Comparison of ENCODE assay signal across 9 cellular contexts in genomic region chr11:18243783-18244362, GRCh38. TPM values are rescaled to one million over a fixed set of nuclear protein-coding genes. Genes with fewer than 3 reads are reported as not detected.
DNase-seq lines count a peak whose midpoint lies in the region; ATAC-seq and TF ChIP-seq lines count a peak whose summit lies in the region.
"Had no signal": no experiment of that assay in that cellular context is flagged by ENCODE, and none has a peak within 500 bp of the region (broad histone marks: within the 10 kb centered on the region; RNA-seq: fewer than 3 reads in every experiment).

No MANE protein-coding gene starts in this region.

- H3K9ac ChIP-seq in endodermal cell (ENCODE audit: extremely low read depth, low read length, poor library complexity, severe bottlenecking), result no peak overlapping the region

- ATAC-seq in upper lobe of left lung (ENCODE audit: low FRiP score in 2 of 2) (peak in 1 of 2 donors; percentile 67), HG03521 (IDR thresholded peaks at IDR 0.05; ENCODE audit: unreplicated experiment) (no peak)

- DNase-seq in BE2C, result peak; percentile 52
- peak; percentile 61 for DNase-seq in GM20000 (ENCODE audit: low spot score)
- peak; percentile 26 for DNase-seq in NCI-H524 treated with DMSO at 0.1 percent for 48 hours (lab: John Stamatoyannopoulos, UW)
- peak; percentile 60 to 70 for DNase-seq in activated CD4-positive, alpha-beta T cell treated with anti-CD3 and anti-CD28 coated beads, Interleukin-2, amount 50 U/mL, for 48 hours
- DNase-seq in endodermal cell, result peak; percentile 87
- DNase-seq in nephron progenitor cell, result peak; percentile 50
- DNase-seq in upper lobe of left lung, result peak in 1 of 2 donors; percentile 59

- no peak overlapping the region for H3K4me3 ChIP-seq in BE2C (ENCODE audit: low read depth, low read length)
- no peak overlapping the region for H3K4me3 ChIP-seq in endodermal cell (ENCODE audit: low read length)
- no peak overlapping the region for H3K4me3 ChIP-seq in upper lobe of left lung

- H3K27ac Mint-ChIP-seq in endodermal cell (no peak overlapping the region), nephron progenitor cell (no peak overlapping the region)

- peaks cover 4% of the 10 kb centered on the region for H3K9me3 Mint-ChIP-seq in endodermal cell
- H3K9me3 Mint-ChIP-seq in nephron progenitor cell, result peaks cover 6% of the 10 kb centered on the region

- H3K27ac ChIP-seq in endodermal cell (ENCODE audit: low read depth, low read length), result no peak overlapping the region
- no peak overlapping the region for H3K27ac ChIP-seq in upper lobe of left lung

- H3K36me3 ChIP-seq in BE2C, result no peaks in the 10 kb centered on the region
- H3K36me3 ChIP-seq in endodermal cell (ENCODE audit: control insufficient read depth, insufficient read depth, low read length), result no peaks in the 10 kb centered on the region
- H3K36me3 ChIP-seq in upper lobe of left lung, result no peaks in the 10 kb centered on the region

- TF ChIP-seq POLR2A in upper lobe of left lung (IDR thresholded peaks at IDR 0.05), result no peak

- no peak for TF ChIP-seq EP300 in upper lobe of left lung (IDR thresholded peaks at IDR 0.05)

- peaks cover 3% of the 10 kb centered on the region for H3K4me1 Mint-ChIP-seq in endodermal cell
- peaks cover 10% of the 10 kb centered on the region for H3K4me1 Mint-ChIP-seq in nephron progenitor cell

- H3K9me3 ChIP-seq in BE2C (no peaks in the 10 kb centered on the region), endodermal cell (ENCODE audit: control insufficient read depth, low read length) (no peaks in the 10 kb centered on the region), upper lobe of left lung (no peaks in the 10 kb centered on the region)

- peaks cover 19% of the 10 kb centered on the region for H3K27me3 Mint-ChIP-seq in endodermal cell (ENCODE audit: insufficient read depth)
- peaks cover 30% of the 10 kb centered on the region for H3K27me3 Mint-ChIP-seq in nephron progenitor cell (ENCODE audit: low read depth, poor library complexity)

- H3K27me3 ChIP-seq in BE2C, result no peaks in the 10 kb centered on the region
- H3K27me3 ChIP-seq in endodermal cell (ENCODE audit: control insufficient read depth, insufficient read depth, low read length, poor library complexity, severe bottlenecking), result peaks cover 12% of the 10 kb centered on the region
- H3K27me3 ChIP-seq in upper lobe of left lung, result no peaks in the 10 kb centered on the region

- WGBS in endodermal cell (ENCODE audit: insufficient coverage in 1 of 2, insufficient read length in 1 of 2), 2 experiments, result 0% methylated on average over 1 of the region's 1 CpG
- 0 to 5% methylated on average over 1 of the region's 1 CpG for WGBS in upper lobe of left lung, 2 donors

- H3K4me3 Mint-ChIP-seq in endodermal cell, result no peak overlapping the region
- H3K4me3 Mint-ChIP-seq in nephron progenitor cell, result no peak overlapping the region

- H3K4me1 ChIP-seq in BE2C (no peaks in the 10 kb centered on the region), endodermal cell (ENCODE audit: control insufficient read depth, insufficient read depth, low read length) (no peaks in the 10 kb centered on the region), upper lobe of left lung (no peaks in the 10 kb centered on the region)

- H3K36me3 Mint-ChIP-seq in endodermal cell (ENCODE audit: low read depth) (no peaks in the 10 kb centered on the region), nephron progenitor cell (ENCODE audit: low read depth) (no peaks in the 10 kb centered on the region)

- TF ChIP-seq CTCF in BE2C (IDR thresholded peaks at IDR 0.05; ENCODE audit: low read depth, low read length), result peak; percentile 66
- peak; percentile 90 for TF ChIP-seq CTCF in GM20000 (IDR thresholded peaks at IDR 0.05; ENCODE audit: extremely low read depth, missing control alignments)
- peak; percentile 94 for TF ChIP-seq CTCF in endodermal cell (conservative IDR thresholded peaks at IDR 0.05)
- TF ChIP-seq CTCF in nephron progenitor cell (IDR thresholded peaks at IDR 0.05), result peak; percentile 79
- peak; percentile 57 to 77 (median 70) for TF ChIP-seq CTCF in upper lobe of left lung (IDR thresholded peaks at IDR 0.05)

RNA-seq across cellular contexts. Expression of gene SAA2, which starts 4.6 kb away (rescaled TPM):
- polyA plus RNA-seq in BE2C (2012; ENCODE audit: insufficient read depth, insufficient read length, low read depth), result not detected
- 1 to 10 TPM in 1 of 2 donors, under 1 TPM in 1; 0.29 to 1.4 TPM for total RNA-seq in endodermal cell
- not detected for polyA plus RNA-seq in endodermal cell (2013, experiment 1 of 2)
- polyA plus RNA-seq in endodermal cell (2013, experiment 2 of 2), result not detected
- 10 to 100 TPM in 3 of 6 donors, 1 to 10 TPM in 2, not detected in 1; 2.0 to 50.3 (median 11.7) TPM for total RNA-seq in upper lobe of left lung
- total RNA-seq: temporal lobe had no signal

RNA-seq across cellular contexts. Expression of gene SAA4, which starts 7.3 kb away (rescaled TPM):
- not detected for polyA plus RNA-seq in BE2C (2012; ENCODE audit: insufficient read depth, insufficient read length, low read depth)
- total RNA-seq in endodermal cell (not detected), upper lobe of left lung (under 1 TPM in 1 of 6 donors, not detected in 5; 0.72 TPM)
- not detected for polyA plus RNA-seq in endodermal cell (2013, experiment 1 of 2)
- not detected for polyA plus RNA-seq in endodermal cell (2013, experiment 2 of 2)
- total RNA-seq: temporal lobe had no signal

RNA-seq across cellular contexts. Expression of gene SAA1, which starts 22.2 kb away (rescaled TPM):
- not detected for polyA plus RNA-seq in BE2C (2012; ENCODE audit: insufficient read depth, insufficient read length, low read depth)
- total RNA-seq in endodermal cell, result not detected
- polyA plus RNA-seq in endodermal cell (2013, experiment 1 of 2), result not detected
- not detected for polyA plus RNA-seq in endodermal cell (2013, experiment 2 of 2)
- 10 to 100 TPM in 5 of 6 donors, 1 to 10 TPM in 1; 9.0 to 92.5 (median 16.2) TPM for total RNA-seq in upper lobe of left lung
- total RNA-seq: temporal lobe had no signal

Comparison
In these comparisons a context has a peak if more than half of its experiments do, and no peak if none do; other contexts are left out.
1. RNA of gene SAA1, which starts 22.2 kb away (total RNA-seq): 9.0 to 92.5 TPM in upper lobe of left lung; not detected in endodermal cell; every median in the first group is over 4 times any median in the second.
2. Peak in every context shown above with its lines, with median percentiles within 50 percentile points of each other: CTCF ChIP-seq.